In the genomic region with DNA sequence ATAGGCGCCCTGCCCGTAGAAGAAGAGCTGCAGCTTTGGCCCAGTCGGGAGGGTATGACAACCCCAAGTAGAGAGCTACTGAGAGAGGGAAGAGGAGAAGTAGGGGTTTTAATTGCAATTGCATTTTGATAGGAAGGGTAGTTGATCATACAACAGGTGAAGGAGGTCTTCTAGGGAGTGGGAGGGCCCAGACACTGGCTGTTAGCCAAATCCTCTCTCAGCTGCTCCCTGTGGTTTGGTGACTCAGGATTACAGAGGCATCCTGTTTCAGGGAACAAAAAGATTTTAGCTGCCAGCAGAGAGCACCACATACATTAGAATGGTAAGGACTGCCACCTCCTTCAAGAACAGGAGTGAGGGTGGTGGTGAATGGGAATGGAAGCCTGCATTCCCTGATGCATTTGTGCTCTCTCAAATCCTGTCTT, we compare ENCODE assay signal across 8 cellular contexts.
A peak's percentile ranks its signal among the peaks of the same experiment; 100 is the strongest.
DNase-seq lines count a peak whose midpoint lies in the region; FAIRE-seq and TF ChIP-seq lines count a peak whose summit lies in the region.

No MANE protein-coding gene starts in this region.

- CTCF ChIA-PET in Calu3 (lab: Charles Lee) = interaction anchor here (1.2 to 2.2 kb wide), 5 partner anchors 9 to 409 kb away, joined by 5 to 37 read pairs (median 7); partner anchors contain the start of gene THBS1

- H3K36me3 ChIP-seq in NT2/D1 (ENCODE audit: insufficient read depth, insufficient read length, low read length) = no peaks in the 10 kb centered on the region
- no peaks in the 10 kb centered on the region for H3K36me3 ChIP-seq in bronchial epithelial cell (ENCODE audit: control insufficient read depth, insufficient read depth, low read length)

- H3K9me3 ChIP-seq in NT2/D1 (ENCODE audit: insufficient read depth, low read length) = no peaks in the 10 kb centered on the region

- no peak overlapping the region for H3K27ac Mint-ChIP-seq in Calu3 (ENCODE audit: unreplicated experiment)

- H3K9ac ChIP-seq in NT2/D1 (ENCODE audit: insufficient read length, low read depth) = no peak overlapping the region

- H3K4me1 Mint-ChIP-seq in Calu3 (ENCODE audit: low read depth, unreplicated experiment) = peaks cover 33% of the 10 kb centered on the region

- H3K9me3 Mint-ChIP-seq in Calu3 (ENCODE audit: low read depth, unreplicated experiment) = peaks cover 3% of the 10 kb centered on the region

- no peak for FAIRE-seq in bronchial epithelial cell (lab: Jason Lieb, UNC)

- intact Hi-C loops in Calu3 (cut with micrococcal nuclease; ENCODE audit: unreplicated experiment) = loop anchor here (1.0 to 5.0 kb wide), 6 partner anchors 41 to 463 kb away; partner anchors contain the start of gene THBS1

- DNase-seq in Calu3 (peak; percentile 79), NT2/D1 (ENCODE audit: low read depth, low spot score) (peak; percentile 80), bronchial epithelial cell (ENCODE audit: low read depth) (peak; percentile 98), kidney tubule cell (ENCODE audit: low spot score) (peak; percentile 99), mesenteric fat pad (ENCODE audit: low spot score) (no peak), activated gamma-delta T cell (lab: John Stamatoyannopoulos, UW) (no peak)
- peak; percentile 81 for DNase-seq in Jurkat, Clone E6-1 (ENCODE audit: low read depth, low spot score)
- DNase-seq in stimulated activated CD4-positive, alpha-beta T cell treated with anti-CD3 and anti-CD28 coated beads, Interleukin-4, amount 100 ng/mL, for 24 hours = peak; percentile 19

- H3K4me1 ChIP-seq in NT2/D1 (ENCODE audit: insufficient read depth, insufficient read length) = no peaks in the 10 kb centered on the region

- peaks cover 5% of the 10 kb centered on the region for H3K36me3 Mint-ChIP-seq in Calu3 (ENCODE audit: insufficient read depth, unreplicated experiment)

- H3K27me3 ChIP-seq in NT2/D1 (ENCODE audit: insufficient read depth, insufficient read length) (no peaks in the 10 kb centered on the region), bronchial epithelial cell (ENCODE audit: control insufficient read depth, insufficient read depth, low read length) (no peaks in the 10 kb centered on the region)

- no TSS peak for BruUV-seq in Calu3 (replicated peaks; lab: Mats Ljungman, UMichigan)

- H3K4me3 ChIP-seq in Jurkat, Clone E6-1 (ENCODE audit: low read length) = no peak overlapping the region
- H3K4me3 ChIP-seq in NT2/D1 (ENCODE audit: insufficient read length, low read depth) (no peak overlapping the region), bronchial epithelial cell (ENCODE audit: low read depth, low read length) (no peak overlapping the region)

- H3K4me3 Mint-ChIP-seq in Calu3 (ENCODE audit: low read depth, unreplicated experiment) = no peak overlapping the region

- TF ChIP-seq CTCF in Calu3 (IDR thresholded peaks at IDR 0.05; ENCODE audit: unreplicated experiment) (no peak), bronchial epithelial cell (IDR thresholded peaks at IDR 0.05; ENCODE audit: insufficient read depth, low read length, severe bottlenecking) (peak; percentile 55)

- no peaks in the 10 kb centered on the region for H3K27me3 Mint-ChIP-seq in Calu3 (ENCODE audit: unreplicated experiment)

Comparison
In these comparisons a context has a peak if more than half of its experiments do, and no peak if none do; other contexts are left out.
1. DNase-seq: peak in Calu3 (single experiment), Jurkat, Clone E6-1 (single experiment), NT2/D1 (single experiment), bronchial epithelial cell (single experiment), kidney tubule cell (single experiment) and stimulated activated CD4-positive, alpha-beta T cell treated with anti-CD3 and anti-CD28 coated beads, Interleukin-4, amount 100 ng/mL, for 24 hours (single experiment); none in mesenteric fat pad (single experiment) and activated gamma-delta T cell (single experiment).